10 cellular contexts compared by ENCODE assay signal in the genomic region with DNA sequence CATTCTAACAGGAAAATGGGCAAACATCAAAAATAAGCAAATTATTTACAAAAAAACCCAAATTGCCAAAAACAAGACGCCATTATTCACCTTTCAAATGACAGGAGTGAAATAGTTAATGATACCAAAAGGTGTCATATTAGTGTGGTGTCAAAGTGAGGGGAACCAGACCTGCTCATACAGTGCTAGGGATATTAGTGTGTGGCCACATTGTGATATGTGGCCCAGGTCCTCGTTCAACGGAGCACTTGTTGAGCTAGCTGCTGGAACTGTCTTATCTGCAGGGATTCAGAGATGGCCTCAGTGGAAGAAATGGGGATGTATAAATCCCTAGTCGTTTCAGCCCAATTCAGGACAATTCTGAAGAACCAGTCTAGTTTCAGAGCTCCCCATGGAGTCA. TPM values are rescaled to one million over a fixed set of nuclear protein-coding genes. Genes with fewer than 3 reads are reported as not detected.
"Had no signal": no experiment of that assay in that cellular context is flagged by ENCODE, and none has a peak within 500 bp of the region (broad histone marks: within the 10 kb centered on the region; RNA-seq: fewer than 3 reads in every experiment).

No MANE protein-coding gene starts in this region.

- H3K4me2 ChIP-seq: KMS-11 had no signal

- ATAC-seq: HepG2 had no signal

- H3K9ac ChIP-seq: KMS-11 had no signal

- DNase-seq: IMR-90, Karpas-422, KBM-7, KG1 had no signal

- H3K27ac ChIP-seq: HL-60, KMS-11 had no signal

- FAIRE-seq: HepG2, HTR-8/SVneo had no signal

RNA-seq across cellular contexts. Expression of gene GPR85, which starts 41.2 kb away (rescaled TPM):
- total RNA-seq: HepG2, HT-29 had no signal
- polyA plus RNA-seq: HepG2, IgD-negative memory B cell had no signal
